ENCODE assay signal across 27 cellular contexts in the genomic region with DNA sequence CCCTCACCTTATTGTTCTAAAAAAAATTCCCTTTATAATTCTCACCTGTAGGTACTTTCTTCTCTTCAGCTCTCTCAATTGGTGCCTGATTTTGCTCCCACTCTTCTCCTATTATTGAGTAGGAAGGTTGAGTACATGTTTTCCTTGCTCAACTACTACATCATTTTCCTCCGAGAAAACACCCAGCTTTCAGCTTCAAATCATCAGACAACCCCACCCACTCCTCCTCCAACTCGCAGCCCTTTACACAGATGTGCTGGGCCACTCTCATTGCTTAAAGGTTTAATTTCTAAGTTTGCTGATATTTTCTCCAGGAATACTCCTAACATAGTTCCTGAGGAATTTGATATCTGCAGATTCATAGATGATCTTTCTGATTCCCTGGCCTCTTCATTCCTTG.
"Had no signal": no experiment of that assay in that cellular context is flagged by ENCODE, and none has a peak within 500 bp of the region (broad histone marks: within the 10 kb centered on the region; RNA-seq: fewer than 3 reads in every experiment).

No MANE protein-coding gene starts in this region.

- H3K27me3 Mint-ChIP-seq: type B pancreatic cell had no signal

- H3K9me3 Mint-ChIP-seq: nephron progenitor cell; stimulated activated effector memory CD8-positive, alpha-beta T cell treated with anti-CD3 and anti-CD28 coated beads, Interleukin-12 subunit alpha, Interleukin-12 subunit beta, amount 100 ng/mL, for 72 hours; stimulated activated naive B cell treated with anti-CD40 and anti-IgM and Interleukin-4, amounts not matched to agents 10 μg/mL and 1 μg/mL and 100 μg/mL, for 72 hours; stimulated activated naive CD8-positive, alpha-beta T cell treated with anti-CD3 and anti-CD28 coated beads, Interleukin-15, Interleukin-2, amounts not matched to agents 100 ng/mL and 50 ng/mL, for 24 hours; type B pancreatic cell had no signal

- H3K4me1 Mint-ChIP-seq: nephron progenitor cell, neural crest cell had no signal

- H3K27me3 ChIP-seq: pancreas, right lobe of liver, sigmoid colon, suprapubic skin, testis, tibial artery, transverse colon, upper lobe of right lung, uterus had no signal

- H3K4me1 ChIP-seq: prostate gland, right lobe of liver, sigmoid colon, suprapubic skin, testis, tibial artery, transverse colon, upper lobe of right lung, uterus had no signal

- H3K4me3 Mint-ChIP-seq: naive thymus-derived CD8-positive, alpha-beta T cell; natural killer cell treated with Interleukin-12 subunit alpha and Interleukin-12 subunit beta and Interleukin-15 and Interleukin-18, amount 100 ng/mL, for 72 hours; nephron progenitor cell; neural crest cell; stimulated activated effector memory CD8-positive, alpha-beta T cell treated with anti-CD3 and anti-CD28 coated beads, Interleukin-12 subunit alpha, Interleukin-12 subunit beta, amount 100 ng/mL, for 72 hours; stimulated activated naive B cell treated with anti-CD40 and anti-IgM and Interleukin-4, amounts not matched to agents 10 μg/mL and 1 μg/mL and 100 μg/mL, for 72 hours; stimulated activated naive CD8-positive, alpha-beta T cell treated with anti-CD3 and anti-CD28 coated beads, Interleukin-15, Interleukin-2, amounts not matched to agents 100 ng/mL and 50 ng/mL, for 24 hours; type B pancreatic cell had no signal

- DNase-seq: naive thymus-derived CD8-positive, alpha-beta T cell; nephron progenitor cell; pancreas; right cardiac atrium; right lobe of liver; sigmoid colon; stimulated activated CD4-positive, alpha-beta T cell treated with anti-CD3 and anti-CD28 coated beads, Interleukin-15, amount 100 ng/mL, for 24 hours; stimulated activated CD4-positive, alpha-beta T cell treated with anti-CD3 and anti-CD28 coated beads, Interleukin-2, amount 100 ng/mL, for 24 hours; stimulated activated CD4-positive, alpha-beta T cell treated with anti-CD3 and anti-CD28 coated beads, Interleukin-2, amount 100 ng/mL, for 48 hours; stimulated activated CD4-positive, alpha-beta T cell treated with anti-CD3 and anti-CD28 coated beads, Interleukin-4, amount 100 ng/mL, for 24 hours; stimulated activated naive B cell treated with anti-CD40 and anti-IgM and Interleukin-4, amounts not matched to agents 10 μg/mL and 1 μg/mL and 100 μg/mL, for 72 hours; stimulated activated naive CD4-positive, alpha-beta T cell treated with Interleukin-2 at 50 U/mL for 16 hours; substantia nigra; testis; tibial artery; transverse colon; upper lobe of right lung; uterus had no signal

- H3K27ac Mint-ChIP-seq: naive thymus-derived CD8-positive, alpha-beta T cell; natural killer cell treated with Interleukin-12 subunit alpha and Interleukin-12 subunit beta and Interleukin-15 and Interleukin-18, amount 100 ng/mL, for 72 hours; nephron progenitor cell; stimulated activated effector memory CD8-positive, alpha-beta T cell treated with anti-CD3 and anti-CD28 coated beads, Interleukin-12 subunit alpha, Interleukin-12 subunit beta, amount 100 ng/mL, for 72 hours; stimulated activated naive B cell treated with anti-CD40 and anti-IgM and Interleukin-4, amounts not matched to agents 10 μg/mL and 1 μg/mL and 100 μg/mL, for 72 hours; stimulated activated naive CD8-positive, alpha-beta T cell treated with anti-CD3 and anti-CD28 coated beads, Interleukin-15, Interleukin-2, amounts not matched to agents 100 ng/mL and 50 ng/mL, for 24 hours; type B pancreatic cell had no signal

- FAIRE-seq: pancreas, small intestine had no signal

- H3K36me3 ChIP-seq: neutrophil, pancreas, prostate gland, right lobe of liver, sigmoid colon, suprapubic skin, tibial artery, transverse colon, upper lobe of right lung, uterus had no signal

- H3K36me3 Mint-ChIP-seq: naive thymus-derived CD8-positive, alpha-beta T cell; natural killer cell treated with Interleukin-12 subunit alpha and Interleukin-12 subunit beta and Interleukin-15 and Interleukin-18, amount 100 ng/mL, for 72 hours; stimulated activated effector memory CD8-positive, alpha-beta T cell treated with anti-CD3 and anti-CD28 coated beads, Interleukin-12 subunit alpha, Interleukin-12 subunit beta, amount 100 ng/mL, for 72 hours; stimulated activated naive B cell treated with anti-CD40 and anti-IgM and Interleukin-4, amounts not matched to agents 10 μg/mL and 1 μg/mL and 100 μg/mL, for 72 hours; type B pancreatic cell had no signal

- H3K27ac ChIP-seq: neutrophil, pancreas, prostate gland, right lobe of liver, sigmoid colon, suprapubic skin, testis, tibial artery, transverse colon, upper lobe of right lung, uterus had no signal

- H3K4me3 ChIP-seq: pancreas, prostate gland, right lobe of liver, sigmoid colon, suprapubic skin, testis, tibial artery, transverse colon, upper lobe of right lung, uterus had no signal

- H3K9me3 ChIP-seq: neutrophil, pancreas, prostate gland, right lobe of liver, sigmoid colon, suprapubic skin, testis, tibial artery, transverse colon, upper lobe of right lung, uterus had no signal

- ATAC-seq: naive thymus-derived CD8-positive, alpha-beta T cell; natural killer cell treated with Interleukin-12 subunit alpha and Interleukin-12 subunit beta and Interleukin-15 and Interleukin-18, amount 100 ng/mL, for 72 hours; right cardiac atrium; right lobe of liver; stimulated activated effector memory CD8-positive, alpha-beta T cell treated with anti-CD3 and anti-CD28 coated beads, Interleukin-12 subunit alpha, Interleukin-12 subunit beta, amount 100 ng/mL, for 72 hours; stimulated activated naive B cell treated with anti-CD40 and anti-IgM and Interleukin-4, amounts not matched to agents 10 μg/mL and 1 μg/mL and 100 μg/mL, for 72 hours; upper lobe of right lung had no signal
